Comparison of ENCODE assay signal across 30 cellular contexts in genomic region chr2:214196260-214196659, GRCh38.
"Had no signal": no experiment of that assay in that cellular context is flagged by ENCODE, and none has a peak within 500 bp of the region (broad histone marks: within the 10 kb centered on the region; RNA-seq: fewer than 3 reads in every experiment).

No MANE protein-coding gene starts in this region.

- H3K4me3 Mint-ChIP-seq: effector memory CD8-positive, alpha-beta T cell; naive thymus-derived CD4-positive, alpha-beta T cell; nephron progenitor cell; stimulated activated effector memory CD8-positive, alpha-beta T cell treated with anti-CD3 and anti-CD28 coated beads, Interleukin-12 subunit alpha, Interleukin-12 subunit beta, amount 100 ng/mL, for 72 hours; type B pancreatic cell had no signal

- H3K9me3 ChIP-seq: esophagus squamous epithelium, heart right ventricle, prostate gland, right atrium auricular region, sigmoid colon, stomach, thyroid gland had no signal

- H3K4me1 ChIP-seq: heart right ventricle, prostate gland, right atrium auricular region, stomach, thyroid gland had no signal

- FAIRE-seq: endometrium, islet of Langerhans had no signal

- H3K4me3 ChIP-seq: esophagus squamous epithelium, heart right ventricle, lung, prostate gland, right atrium auricular region, sigmoid colon, stomach, thyroid gland had no signal

- H3K9me3 Mint-ChIP-seq: nephron progenitor cell, type B pancreatic cell had no signal

- H3K27ac ChIP-seq: esophagus squamous epithelium, heart right ventricle, prostate gland, right atrium auricular region, sigmoid colon, stomach, thyroid gland had no signal

- H3K36me3 ChIP-seq: esophagus squamous epithelium, heart right ventricle, prostate gland, right atrium auricular region, sigmoid colon, stomach, thyroid gland had no signal

- ATAC-seq: effector memory CD8-positive, alpha-beta T cell; heart right ventricle; left colon; left ventricle myocardium superior; naive thymus-derived CD4-positive, alpha-beta T cell; stimulated activated effector memory CD8-positive, alpha-beta T cell treated with anti-CD3 and anti-CD28 coated beads, Interleukin-12 subunit alpha, Interleukin-12 subunit beta, amount 100 ng/mL, for 72 hours had no signal

- DNase-seq: cerebellar nuclear complex; cortex of kidney; effector memory CD8-positive, alpha-beta T cell; erythroblast; esophagus squamous epithelium; foreskin fibroblast; glutamatergic neuron; heart right ventricle; hippocampal formation; kidney glomerular epithelial cell; left colon; left ventricle myocardium superior; mesenchymal stem cell; midbrain; naive thymus-derived CD4-positive, alpha-beta T cell; nephron progenitor cell; nucleus accumbens; sigmoid colon; stimulated activated CD4-positive, alpha-beta T cell treated with anti-CD3 and anti-CD28 coated beads, Interleukin-2, amount 100 ng/mL, for 24 hours; stimulated activated CD4-positive, alpha-beta T cell treated with anti-CD3 and anti-CD28 coated beads, Interleukin-4, amount 100 ng/mL, for 24 hours; stimulated activated naive CD4-positive, alpha-beta T cell treated with Interleukin-2 at 50 U/mL for 16 hours; stomach; thyroid gland had no signal

- H3K27me3 Mint-ChIP-seq: effector memory CD8-positive, alpha-beta T cell; naive thymus-derived CD4-positive, alpha-beta T cell; type B pancreatic cell had no signal

- H3K27me3 ChIP-seq: esophagus squamous epithelium, heart right ventricle, right atrium auricular region, sigmoid colon, stomach, thyroid gland had no signal

- H3K36me3 Mint-ChIP-seq: naive thymus-derived CD4-positive, alpha-beta T cell; stimulated activated effector memory CD8-positive, alpha-beta T cell treated with anti-CD3 and anti-CD28 coated beads, Interleukin-12 subunit alpha, Interleukin-12 subunit beta, amount 100 ng/mL, for 72 hours; type B pancreatic cell had no signal

- H3K27ac Mint-ChIP-seq: effector memory CD8-positive, alpha-beta T cell; naive thymus-derived CD4-positive, alpha-beta T cell; nephron progenitor cell; stimulated activated effector memory CD8-positive, alpha-beta T cell treated with anti-CD3 and anti-CD28 coated beads, Interleukin-12 subunit alpha, Interleukin-12 subunit beta, amount 100 ng/mL, for 72 hours; type B pancreatic cell had no signal

- H3K4me1 Mint-ChIP-seq: nephron progenitor cell; stimulated activated effector memory CD8-positive, alpha-beta T cell treated with anti-CD3 and anti-CD28 coated beads, Interleukin-12 subunit alpha, Interleukin-12 subunit beta, amount 100 ng/mL, for 72 hours had no signal
